Comparison of ENCODE assay signal across 8 cellular contexts in genomic region chr18:11689031-11689971, GRCh38. TPM values are rescaled to one million over a fixed set of nuclear protein-coding genes. Genes with fewer than 3 reads are reported as not detected.
A peak's percentile ranks its signal among the peaks of the same experiment; 100 is the strongest.
DNase-seq lines count a peak whose midpoint lies in the region; ATAC-seq and TF ChIP-seq lines count a peak whose summit lies in the region.

GNAL (plus strand) TSS chr18:11689264; CDS start chr18:11689564, 300 bp downstream.

- peaks cover 5 to 10% (median 7%) of the 10 kb centered on the region in 3 donors for H3K4me1 Mint-ChIP-seq in IgD-negative memory B cell

- no peak within 1 kb of the TSS for H3K9ac ChIP-seq in parathyroid adenoma

- H3K27me3 ChIP-seq in RWPE2 (ENCODE audit: insufficient read depth, poor library complexity, severe bottlenecking) (peaks cover 19% of the 10 kb centered on the region), parathyroid adenoma (ENCODE audit: control insufficient read depth, insufficient read depth, low read length) (no peaks in the 10 kb centered on the region)

- TF ChIP-seq CTCF in AG09319 (IDR thresholded peaks at IDR 0.05; ENCODE audit: low read depth, low read length): no peak
- no peak for TF ChIP-seq CTCF in RWPE2 (IDR thresholded peaks at IDR 0.05; ENCODE audit: poor library complexity, severe bottlenecking)
- TF ChIP-seq CTCF in parathyroid adenoma (IDR thresholded peaks at IDR 0.05): no peak

- no peak within 1 kb of the TSS for H3K27ac Mint-ChIP-seq in IgD-negative memory B cell

- H3K36me3 ChIP-seq in RWPE2 (ENCODE audit: low read depth) (no peaks in the 10 kb centered on the region), parathyroid adenoma (ENCODE audit: control insufficient read depth, insufficient read depth, low read length) (no peaks in the 10 kb centered on the region)

- ATAC-seq in GM19328 (IDR thresholded peaks at IDR 0.05; ENCODE audit: unreplicated experiment): peak; percentile 58
- ATAC-seq in RWPE2 (ENCODE audit: low read depth): peak; percentile 86
- peak; percentile 91 to 95 for ATAC-seq in left cardiac atrium

- H3K36me3 Mint-ChIP-seq in IgD-negative memory B cell: no peaks in the 10 kb centered on the region

- H3K27me3 Mint-ChIP-seq in IgD-negative memory B cell: peaks cover 47% of the 10 kb centered on the region

- no peaks in the 10 kb centered on the region for H3K9me3 ChIP-seq in RWPE2 (ENCODE audit: severe bottlenecking)
- H3K9me3 ChIP-seq in parathyroid adenoma (ENCODE audit: control insufficient read depth, low read length): no peaks in the 10 kb centered on the region

- H3K4me1 ChIP-seq in RWPE2 (ENCODE audit: insufficient read depth, poor library complexity, severe bottlenecking) (no peaks in the 10 kb centered on the region), parathyroid adenoma (peaks cover 3% of the 10 kb centered on the region)

- peak within 1 kb of the TSS; percentile 45 to 94 (median 82) for H3K4me3 Mint-ChIP-seq in IgD-negative memory B cell

- H3K27ac ChIP-seq in RWPE2 (ENCODE audit: poor library complexity, severe bottlenecking) (no peak within 1 kb of the TSS), parathyroid adenoma (peak within 1 kb of the TSS; percentile 49)

- intact Hi-C loops in left cardiac atrium (cut with DNase I): no loop called here

- DNase-seq in AG09319 (ENCODE audit: extremely low read depth, low read depth) (peak; percentile 65), RWPE2 (ENCODE audit: low spot score) (no peak), amniotic epithelial cell (ENCODE audit: low read depth) (peak; percentile 87), left cardiac atrium (peak; percentile 83), ureter (ENCODE audit: low spot score) (peak; percentile 83)

- H3K79me2 ChIP-seq in parathyroid adenoma: no peaks in the 10 kb centered on the region

- peaks cover 1 to 11% (median 11%) of the 10 kb centered on the region in 3 donors for H3K9me3 Mint-ChIP-seq in IgD-negative memory B cell

- peak within 1 kb of the TSS; percentile 90 for H2AFZ ChIP-seq in parathyroid adenoma

- peak within 1 kb of the TSS; percentile 46 for H3K4me3 ChIP-seq in RWPE2 (ENCODE audit: severe bottlenecking)
- peak within 1 kb of the TSS; percentile 49 for H3K4me3 ChIP-seq in parathyroid adenoma (ENCODE audit: low read depth, low read length)

- peak within 1 kb of the TSS; percentile 70 for H3K4me2 ChIP-seq in parathyroid adenoma (ENCODE audit: low read length)

RNA-seq across cellular contexts. Expression of gene GNAL, which starts in this region (rescaled TPM):
- polyA plus RNA-seq in IgD-negative memory B cell: 0.20 TPM
- total RNA-seq in left cardiac atrium (1 to 10 TPM; 3.0 to 5.8 TPM), ureter (19.4 TPM)
